Comparison of ENCODE assay signal across 18 cellular contexts in the genomic region with DNA sequence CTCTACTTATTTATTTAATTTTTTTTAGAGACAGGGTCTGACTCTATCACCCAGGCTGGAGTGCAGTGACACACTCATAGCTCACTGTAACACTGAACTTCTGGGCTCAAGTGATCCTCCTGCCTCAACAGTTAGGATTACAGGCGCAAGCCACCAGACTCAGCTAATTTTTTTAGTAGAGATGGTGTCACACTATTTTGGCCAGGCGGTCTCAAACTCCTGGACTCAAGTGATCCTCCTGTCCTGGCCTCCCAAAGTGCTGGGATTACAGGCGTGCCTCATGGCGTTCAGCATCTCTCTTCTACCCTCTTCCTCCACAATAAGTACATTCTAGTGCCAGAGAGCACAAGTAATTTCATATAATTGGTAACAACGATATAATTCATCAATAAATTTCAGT. TPM values are rescaled to one million over a fixed set of nuclear protein-coding genes. Genes with fewer than 3 reads are reported as not detected.
DNase-seq lines count a peak whose midpoint lies in the region; ATAC-seq, FAIRE-seq and TF ChIP-seq lines count a peak whose summit lies in the region.
"Had no signal": no experiment of that assay in that cellular context is flagged by ENCODE, and none has a peak within 500 bp of the region (broad histone marks: within the 10 kb centered on the region; RNA-seq: fewer than 3 reads in every experiment).

No MANE protein-coding gene starts in this region.

- no peak for ATAC-seq in HepG2
- ATAC-seq in right lobe of liver: no peak
- ATAC-seq in IMR-90 (ENCODE audit: low read depth): no peak
- no peak for ATAC-seq in GM19035 (IDR thresholded peaks at IDR 0.05; ENCODE audit: unreplicated experiment)
- ATAC-seq: Panc1 had no signal

- intact Hi-C loops in HepG2 (cut with micrococcal nuclease; ENCODE audit: unreplicated experiment): no loop called here
- intact Hi-C loops in right lobe of liver (cut with DNase I): no loop called here
- intact Hi-C loops in IMR-90 (cut with micrococcal nuclease): no loop called here

- H3K27me3 ChIP-seq in HepG2 (ENCODE audit: control insufficient read depth in 1 of 2, insufficient read depth in 2 of 2, low read length in 2 of 2) (no peaks in the 10 kb centered on the region; a peak in 1 of 5 replicates), right lobe of liver (no peaks in the 10 kb centered on the region), IMR-90 (ENCODE audit: control insufficient read depth, insufficient read depth, low read length) (no peaks in the 10 kb centered on the region)

- H3K4me1 Mint-ChIP-seq in activated naive CD8-positive, alpha-beta T cell treated with anti-CD3 and anti-CD28 coated beads for 36 hours: peaks cover 49% of the 10 kb centered on the region
- peaks cover 16% of the 10 kb centered on the region for H3K4me1 Mint-ChIP-seq in nephron progenitor cell

- DNase-seq in HepG2 (ENCODE audit: low spot score) (no peak), right lobe of liver (no peak), IMR-90 (no peak), nephron progenitor cell (no peak), NCI-H748 treated with DMSO at 0.1 percent for 48 hours (lab: John Stamatoyannopoulos, UW) (no peak), midbrain (lab: John Stamatoyannopoulos, UW) (no peak)
- DNase-seq in activated naive CD8-positive, alpha-beta T cell treated with anti-CD3 and anti-CD28 coated beads for 36 hours: no peak
- DNase-seq: ACHN; AML-193; CD4-positive, CD25-positive, alpha-beta regulatory T cell; MV-4-11; NCI-H1417 treated with DMSO at 0.1 percent for 48 hours; NCI-H1930; NCI-H2171 treated with DMSO at 0.1 percent for 48 hours; NCI-H510A had no signal

- POLR2A ChIA-PET in HepG2 (lab: Yijun Ruan, JAX): no interaction called here
- POLR2A ChIA-PET in IMR-90 (lab: Charles Lee; ENCODE audit: unreplicated experiment): no interaction called here

- no peak overlapping the region for H2BK120ac ChIP-seq in IMR-90 (ENCODE audit: low read depth, low read length)

- no peak for TF ChIP-seq RAD21 in HepG2 (CRISPR knock-in tag; IDR thresholded peaks at IDR 0.05)
- TF ChIP-seq RAD21 in IMR-90 (IDR thresholded peaks at IDR 0.05; ENCODE audit: low read length): no peak

- H3K9me3 ChIP-seq in HepG2 (ENCODE audit: low read length) (no peaks in the 10 kb centered on the region), right lobe of liver (no peaks in the 10 kb centered on the region), IMR-90 (ENCODE audit: control insufficient read depth, insufficient read depth, low read length) (no peaks in the 10 kb centered on the region)
- H3K9me3 ChIP-seq: HAP-1 had no signal

- H2BK15ac ChIP-seq in IMR-90 (ENCODE audit: low read depth, low read length): no peak overlapping the region

- 96% methylated on average over 5 of the region's 5 CpGs for WGBS in HepG2 (ENCODE audit: low lambda C conversion rate)
- 86% methylated on average over 5 of the region's 5 CpGs for WGBS in right lobe of liver (ENCODE audit: insufficient coverage, low coverage, low lambda C conversion rate, missing lambda C conversion rate)
- WGBS in IMR-90 (ENCODE audit: extremely low coverage in 2 of 2, insufficient read length in 1 of 2), 2 experiments: 100% methylated on average over 3 of the region's 5 CpGs; no CpG with 5 or more reads in 1 of the 2 experiments

- peak overlapping the region; percentile 40 for H3K27ac Mint-ChIP-seq in activated naive CD8-positive, alpha-beta T cell treated with anti-CD3 and anti-CD28 coated beads for 36 hours
- peak overlapping the region; percentile 23 for H3K27ac Mint-ChIP-seq in nephron progenitor cell
- H3K27ac Mint-ChIP-seq: CD4-positive, CD25-positive, alpha-beta regulatory T cell had no signal

- no peak overlapping the region for H2BK5ac ChIP-seq in IMR-90 (ENCODE audit: low read depth, low read length, poor library complexity, severe bottlenecking)

- H3K56ac ChIP-seq in IMR-90 (ENCODE audit: extremely low read depth, insufficient read depth, low read length): no peak overlapping the region

- H3K14ac ChIP-seq in IMR-90 (replicated peaks; ENCODE audit: low read depth, low read length): no peak overlapping the region

- no peak overlapping the region for H2BK20ac ChIP-seq in IMR-90 (ENCODE audit: low read depth, low read length)

- no peak overlapping the region for H3K23ac ChIP-seq in IMR-90 (ENCODE audit: low read depth, low read length)

- CTCF ChIA-PET in HepG2 (lab: Yijun Ruan, JAX; ENCODE audit: low intra/inter-chr PET ratio, low total read pairs) (no interaction called here), IMR-90 (lab: Yijun Ruan, JAX) (interaction anchor here (1.0 kb wide), 1 partner anchor 8 kb away, joined by 6 read pairs; no protein-coding TSS in a partner anchor)

- no peak overlapping the region for H3K18ac ChIP-seq in IMR-90 (ENCODE audit: low read depth, low read length)

- peaks cover 3% of the 10 kb centered on the region for H3K27me3 Mint-ChIP-seq in activated naive CD8-positive, alpha-beta T cell treated with anti-CD3 and anti-CD28 coated beads for 36 hours
- no peaks in the 10 kb centered on the region for H3K27me3 Mint-ChIP-seq in nephron progenitor cell (ENCODE audit: low read depth, poor library complexity)
- H3K27me3 Mint-ChIP-seq: CD4-positive, CD25-positive, alpha-beta regulatory T cell had no signal

- peaks cover 16 to 65% of the 10 kb centered on the region in 2 experiments for H3K36me3 ChIP-seq in HepG2 (replicated peaks in 1 of 2; ENCODE audit: control insufficient read depth in 1 of 2, insufficient read depth in 2 of 2, low read length in 2 of 2)
- peaks cover 0 to 63% (median 27%) of the 10 kb centered on the region in 4 donors for H3K36me3 ChIP-seq in right lobe of liver
- H3K36me3 ChIP-seq in IMR-90 (ENCODE audit: control insufficient read depth, insufficient read depth, low read length): peaks cover 25% of the 10 kb centered on the region

- TF ChIP-seq EP300 in HepG2 (IDR thresholded peaks at IDR 0.05; ENCODE audit: low read depth in 2 of 2, low read length in 2 of 2) (no peak), HepG2 (CRISPR knock-in tag; IDR thresholded peaks at IDR 0.05; ENCODE audit: borderline replicate concordance) (no peak)

- H3K79me2 ChIP-seq in HepG2 (ENCODE audit: insufficient read depth, low read length): peaks cover 79% of the 10 kb centered on the region

- dilution Hi-C loops in IMR-90 (cut with HindIII; ENCODE audit: low sequenced_read_pairs, unreplicated experiment): no loop called here

- no peak overlapping the region; the same call in 1 of the 2 replicates for H4K5ac ChIP-seq in IMR-90 (ENCODE audit: low read depth, low read length)

- H4K8ac ChIP-seq in IMR-90 (ENCODE audit: low read depth in 2 of 2, low read length in 2 of 2): 0 out of 4 replicates have a peak overlapping the region, but pooled peaks of 1 of the 2 experiments have one; percentile 1

- H3K9me3 Mint-ChIP-seq in activated naive CD8-positive, alpha-beta T cell treated with anti-CD3 and anti-CD28 coated beads for 36 hours: peaks cover 8% of the 10 kb centered on the region
- no peaks in the 10 kb centered on the region for H3K9me3 Mint-ChIP-seq in nephron progenitor cell

- no peak overlapping the region for H2AK5ac ChIP-seq in IMR-90 (ENCODE audit: low read depth, low read length)

- peaks cover 59% of the 10 kb centered on the region for H3K4me1 ChIP-seq in HepG2 (ENCODE audit: insufficient read depth, low read length)
- peaks cover 0 to 23% (median 10%) of the 10 kb centered on the region in 4 donors for H3K4me1 ChIP-seq in right lobe of liver
- H3K4me1 ChIP-seq in IMR-90 (ENCODE audit: control insufficient read depth, insufficient read depth, low read length): peaks cover 5% of the 10 kb centered on the region

- in situ Hi-C loops in HepG2 (cut with HindIII; ENCODE audit: extremely low pct_ligation_motif_present, low pct_unique_long_range_greater_than_20kb): loop anchor here (10.0 kb wide), 1 partner anchor 97 kb away; no protein-coding TSS in a partner anchor
- in situ Hi-C loops in IMR-90 (cut with MboI; ENCODE audit: low sequenced_read_pairs): loop anchor here (10.0 kb wide), 2 partner anchors 87 to 277 kb away; no protein-coding TSS in a partner anchor

- no peak overlapping the region for H4K91ac ChIP-seq in IMR-90 (ENCODE audit: insufficient read depth, low read depth, low read length)

- H3K4me3 Mint-ChIP-seq in activated naive CD8-positive, alpha-beta T cell treated with anti-CD3 and anti-CD28 coated beads for 36 hours: peak overlapping the region; percentile 5
- H3K4me3 Mint-ChIP-seq in nephron progenitor cell: no peak overlapping the region

- H3K4me3 ChIP-seq in HepG2 (replicated peaks in 1 of 3; ENCODE audit: insufficient read depth in 1 of 3, low read depth in 2 of 3, low read length in 3 of 3) (no peak overlapping the region), right lobe of liver (no peak overlapping the region), IMR-90 (ENCODE audit: insufficient read depth, low read depth, low read length) (no peak overlapping the region)
- H3K4me3 ChIP-seq: HAP-1 had no signal

- H3K9me1 ChIP-seq in IMR-90 (ENCODE audit: insufficient read depth, low read length): no peaks in the 10 kb centered on the region

- no peak overlapping the region for H2AFZ ChIP-seq in HepG2 (ENCODE audit: low read length)
- H2AFZ ChIP-seq in IMR-90 (replicated peaks; ENCODE audit: low read length, poor library complexity): no peak overlapping the region

- H3K27ac ChIP-seq in HepG2 (ENCODE audit: extremely low read length, insufficient read depth, low read length) (no peak overlapping the region), right lobe of liver (no peak overlapping the region), IMR-90 (ENCODE audit: insufficient read depth, low read length) (peak overlapping the region; percentile 27; the same call in 1 of the 2 replicates)

- TF ChIP-seq POLR2A in HepG2 (IDR thresholded peaks at IDR 0.05; ENCODE audit: insufficient read depth in 1 of 2, low read depth in 2 of 2, low read length in 2 of 2) (no peak), right lobe of liver (IDR thresholded peaks at IDR 0.05) (no peak), IMR-90 (IDR thresholded peaks at IDR 0.05; ENCODE audit: low read depth, low read length) (no peak)

- H4K20me1 ChIP-seq in HepG2 (ENCODE audit: insufficient read depth, low read length): peaks cover 21% of the 10 kb centered on the region
- peaks cover 19% of the 10 kb centered on the region; the same call in 1 of the 2 replicates for H4K20me1 ChIP-seq in IMR-90 (ENCODE audit: insufficient read depth, low read length)

- no TSS peak for BruUV-seq in HepG2 (replicated peaks; lab: Mats Ljungman, UMichigan)
- BruUV-seq in IMR-90 (replicated peaks; lab: Mats Ljungman, UMichigan): no TSS peak

- no peak overlapping the region for H3K4me2 ChIP-seq in HepG2 (ENCODE audit: low read depth, low read length)
- no peak overlapping the region for H3K4me2 ChIP-seq in IMR-90 (ENCODE audit: low read depth, low read length)

- peaks cover 16 to 40% of the 10 kb centered on the region in 2 experiments for H3K79me1 ChIP-seq in IMR-90 (ENCODE audit: low read depth in 1 of 2, low read length in 2 of 2)

- H2AK9ac ChIP-seq in IMR-90 (replicated peaks; ENCODE audit: low read depth, low read length, poor library complexity): no peak overlapping the region

- TF ChIP-seq CTCF in HepG2 (CRISPR knock-in tag; IDR thresholded peaks at IDR 0.05): no peak
- no peak for TF ChIP-seq CTCF in right lobe of liver (IDR thresholded peaks at IDR 0.05)
- TF ChIP-seq CTCF in IMR-90 (conservative IDR thresholded peaks at IDR 0.05; ENCODE audit: low read depth, low read length): no peak
- TF ChIP-seq CTCF in nephron progenitor cell (IDR thresholded peaks at IDR 0.05): no peak

- no peak overlapping the region for H3K4ac ChIP-seq in IMR-90 (ENCODE audit: low read depth, low read length)

- peaks cover 50% of the 10 kb centered on the region for H3K36me3 Mint-ChIP-seq in activated naive CD8-positive, alpha-beta T cell treated with anti-CD3 and anti-CD28 coated beads for 36 hours
- H3K36me3 Mint-ChIP-seq in nephron progenitor cell (ENCODE audit: low read depth): peaks cover 61% of the 10 kb centered on the region

- H3K9ac ChIP-seq in HepG2 (ENCODE audit: insufficient read depth, low read depth, low read length) (no peak overlapping the region), IMR-90 (ENCODE audit: low read depth, low read length) (no peak overlapping the region)

- no peak for FAIRE-seq in HepG2 (lab: Jason Lieb, UNC)

RNA-seq across cellular contexts. Expression of a gene that starts 5.5 kb away (rescaled TPM):
- total RNA-seq in HepG2 (2016; rRNA removed; fragmentation: Illumina TruSeq; extraction: Trizol) (208 and 243 TPM in 2 replicates), right lobe of liver (100 to 1,000 TPM in 2 of 6 experiments, 10 to 100 TPM in 4; 60.8 to 110 (median 90.5) TPM), IMR-90 (2012; rRNA removed) (120 and 213 TPM in 2 replicates)
- 39.6 and 42.9 TPM in 2 replicates for total RNA-seq in HepG2 (2016; cell fraction: cytosol; rRNA removed; fragmentation: Illumina TruSeq; extraction: Trizol; ENCODE audit: low read depth)
- 200 and 237 TPM in 2 replicates for total RNA-seq in HepG2 (2016; cell fraction: insoluble cytoplasmic fraction; rRNA removed; fragmentation: Illumina TruSeq; extraction: Trizol)
- total RNA-seq in HepG2 (2016; cell fraction: membrane; rRNA removed; fragmentation: Illumina TruSeq; extraction: Trizol): 91.8 and 97.7 TPM in 2 replicates
- total RNA-seq in HepG2 (2016; cell fraction: nucleus; rRNA removed; fragmentation: Illumina TruSeq; extraction: Trizol): 235 and 275 TPM in 2 replicates
- polyA plus RNA-seq in HepG2 (2011; rRNA removed) (135 and 203 TPM in 2 replicates), IMR-90 (2012; rRNA removed) (110 and 115 TPM in 2 replicates)
- polyA plus RNA-seq in HepG2 (2011; cell fraction: cytosol; rRNA removed): 77.3 and 119 TPM in 2 replicates
- polyA plus RNA-seq in HepG2 (2011; cell fraction: nucleus; rRNA removed): 28.6 and 39.3 TPM in 2 replicates
- polyA plus RNA-seq in HepG2 (2012): 148 and 179 TPM in 2 replicates
- polyA plus RNA-seq in HepG2 (2016; cell fraction: cytosol; fragmentation: Illumina TruSeq; extraction: Trizol; ENCODE audit: low read depth): 33.8 and 41.9 TPM in 2 replicates
- 176 and 181 TPM in 2 replicates for polyA plus RNA-seq in HepG2 (2016; cell fraction: insoluble cytoplasmic fraction; fragmentation: Illumina TruSeq; extraction: Trizol; ENCODE audit: low read depth)
- 64.9 and 66.7 TPM in 2 replicates for polyA plus RNA-seq in HepG2 (2016; cell fraction: membrane; fragmentation: Illumina TruSeq; extraction: Trizol; ENCODE audit: low read depth)
- 275 and 279 TPM in 2 replicates for polyA plus RNA-seq in HepG2 (2016; cell fraction: nucleus; fragmentation: Illumina TruSeq; extraction: Trizol; ENCODE audit: insufficient read depth, low read depth)
- polyA minus RNA-seq in HepG2 (2011; rRNA and poly(A)+ RNA removed; ENCODE audit: low replicate concordance): 76.5 and 121 TPM in 2 replicates
- 135 and 140 TPM in 2 replicates for polyA minus RNA-seq in HepG2 (2011; cell fraction: cytosol; rRNA and poly(A)+ RNA removed)
- polyA minus RNA-seq in HepG2 (2011; cell fraction: nucleus; rRNA and poly(A)+ RNA removed): 83.2 and 87.0 TPM in 2 replicates
- 16.4 and 30.1 TPM in 2 replicates for polyA plus RNA-seq in IMR-90 (2012; cell fraction: cytosol; rRNA removed)
- 4.4 and 31.2 TPM in 2 replicates for polyA plus RNA-seq in IMR-90 (2012; cell fraction: nucleus; rRNA removed; ENCODE audit: low replicate concordance)
- 100 to 1,000 TPM; 132 to 139 TPM for total RNA-seq in activated naive CD8-positive, alpha-beta T cell treated with anti-CD3 and anti-CD28 coated beads for 36 hours
